In genomic region chr4:113901994-113902787, GRCh38 we compare ENCODE assay signal across 8 cellular contexts.
DNase-seq lines count a peak whose midpoint lies in the region; ATAC-seq and TF ChIP-seq lines count a peak whose summit lies in the region.

No MANE protein-coding gene starts in this region.

- H3K36me3 Mint-ChIP-seq in H9 (ENCODE audit: insufficient read depth in 1 of 3, low read depth in 3 of 3): no peaks in the 10 kb centered on the region

- H3K9me3 Mint-ChIP-seq in H9: no peaks in the 10 kb centered on the region

- H3K36me3 ChIP-seq in heart right ventricle (peaks cover 0 to 13% (median 0%) of the 10 kb centered on the region in 9 donors), right atrium auricular region (peaks cover 4% of the 10 kb centered on the region), heart left ventricle (peaks cover 0 to 18% (median 0%) of the 10 kb centered on the region in 9 donors)

- no peak overlapping the region for H2BK12ac ChIP-seq in H9 (ENCODE audit: insufficient read length, low read depth, low read length)

- TF ChIP-seq CTCF in H9 (conservative IDR thresholded peaks at IDR 0.05) (no peak), heart right ventricle (IDR thresholded peaks at IDR 0.05) (peak in 1 of 9 donors; percentile 15), right atrium auricular region (IDR thresholded peaks at IDR 0.05) (no peak), heart left ventricle (IDR thresholded peaks at IDR 0.05) (no peak)

- no peak overlapping the region for H4K8ac ChIP-seq in H9 (replicated peaks; ENCODE audit: insufficient read length, low read depth, low read length)

- no peaks in the 10 kb centered on the region for H3K79me1 ChIP-seq in H9 (ENCODE audit: insufficient read depth, low read depth, low read length, poor library complexity, severe bottlenecking)

- H3K4me1 Mint-ChIP-seq in H9: peaks cover 0 to 3% of the 10 kb centered on the region in 2 experiments; a peak in 2 of 4 replicates

- H2BK20ac ChIP-seq in H9 (ENCODE audit: low read depth, low read length, poor library complexity, severe bottlenecking): no peak overlapping the region

- peak overlapping the region in 2 of 3 experiments; percentile 18 to 87; a peak in 2 of 7 replicates for H3K27ac Mint-ChIP-seq in H9

- no peak overlapping the region for H3K4me3 Mint-ChIP-seq in H9

- no peak overlapping the region for H3T11ph ChIP-seq in H9 (ENCODE audit: low read length)

- H3K4me1 ChIP-seq in H9 (ENCODE audit: insufficient read depth, low read length) (no peaks in the 10 kb centered on the region), heart right ventricle (peaks cover 0 to 8% (median 0%) of the 10 kb centered on the region in 9 donors), right atrium auricular region (no peaks in the 10 kb centered on the region), heart left ventricle (peaks cover 0 to 7% (median 0%) of the 10 kb centered on the region in 12 donors)

- H3K9me3 ChIP-seq in H9 (ENCODE audit: control insufficient read depth, low read depth, low read length) (no peaks in the 10 kb centered on the region), heart right ventricle (no peaks in the 10 kb centered on the region), right atrium auricular region (no peaks in the 10 kb centered on the region), heart left ventricle (no peaks in the 10 kb centered on the region)

- intact Hi-C loops in heart right ventricle (cut with DNase I): loop anchor here in 1 of 10 donors (10.0 kb wide), 1 partner anchor 507 kb away; no protein-coding TSS in a partner anchor
- intact Hi-C loops in heart left ventricle (cut with DNase I): loop anchor here in 4 of 10 donors (10.0 kb wide), 3 partner anchors 117 to 507 kb away; no protein-coding TSS in a partner anchor

- H3K4ac ChIP-seq in H9 (ENCODE audit: low read depth, low read length): no peak overlapping the region

- no peak overlapping the region for H3K4me3 ChIP-seq in heart right ventricle
- no peak overlapping the region for H3K4me3 ChIP-seq in right atrium auricular region
- H3K4me3 ChIP-seq in heart left ventricle: no peak overlapping the region

- H3K56ac ChIP-seq in H9 (ENCODE audit: insufficient read length, low read depth, low read length): no peak overlapping the region

- no peak overlapping the region for H3K23ac ChIP-seq in H9 (ENCODE audit: insufficient read length, low read depth, low read length)

- H4K20me1 ChIP-seq in H9 (ENCODE audit: control insufficient read depth, insufficient read depth, insufficient read length): no peaks in the 10 kb centered on the region

- H2AK5ac ChIP-seq in H9 (ENCODE audit: insufficient read length, low read length): no peak overlapping the region

- no peaks in the 10 kb centered on the region for H3K27me3 Mint-ChIP-seq in H9 (ENCODE audit: low read depth)

- H3K27me3 ChIP-seq in H9 (ENCODE audit: insufficient read depth, low read length): no peaks in the 10 kb centered on the region
- H3K27me3 ChIP-seq in heart right ventricle: no peaks in the 10 kb centered on the region
- H3K27me3 ChIP-seq in right atrium auricular region: no peaks in the 10 kb centered on the region
- no peaks in the 10 kb centered on the region for H3K27me3 ChIP-seq in heart left ventricle

- no CpG with 5 or more reads among the region's 13 CpGs for WGBS in H9 (ENCODE audit: extremely low coverage, insufficient read length, low lambda C conversion rate)
- 75 to 85% methylated on average over 13 of the region's 13 CpGs for WGBS in heart right ventricle, 2 donors
- WGBS in heart left ventricle, 4 donors: 73 to 85% (median 80%) methylated on average over 9 to 13 of the region's 13 CpGs

- no peaks in the 10 kb centered on the region for H3K23me2 ChIP-seq in H9 (ENCODE audit: insufficient read length, low read depth, low read length, poor library complexity, severe bottlenecking)

- no peak overlapping the region for H3K14ac ChIP-seq in H9 (ENCODE audit: insufficient read depth, low read length)

- no peak overlapping the region for H2AFZ ChIP-seq in H9 (ENCODE audit: low read length)

- H2BK15ac ChIP-seq in H9 (ENCODE audit: low read depth, low read length): no peak overlapping the region

- H3K9ac ChIP-seq in H9 (ENCODE audit: extremely low read depth, insufficient read length, low read length): no peak overlapping the region

- no peak overlapping the region for H4K5ac ChIP-seq in H9 (ENCODE audit: insufficient read length, low read depth, low read length)

- H3K18ac ChIP-seq in H9 (ENCODE audit: insufficient read length, low read depth, low read length): no peak overlapping the region

- ATAC-seq in activated CD4-positive, CD25-positive, alpha-beta regulatory T cell treated with anti-CD3 and anti-CD28 coated beads, Interleukin-2, amount 50 U/mL, for 24 hours: peak; percentile 70 to 72
- no peak for ATAC-seq in heart right ventricle
- ATAC-seq in heart left ventricle: no peak

- H3K4me2 ChIP-seq in H9 (ENCODE audit: insufficient read depth, insufficient read length, low read length): no peak overlapping the region

- H3K27ac ChIP-seq in H9 (ENCODE audit: insufficient read length, low read depth, low read length) (no peak overlapping the region), heart right ventricle (peak overlapping the region in 1 of 10 donors; percentile 24), right atrium auricular region (no peak overlapping the region), heart left ventricle (no peak overlapping the region)

- no peak for DNase-seq in H9
- DNase-seq in effector CD4-positive, alpha-beta T cell: peak; percentile 62
- peak; percentile 24 to 51 (median 40) for DNase-seq in stimulated activated CD4-positive, alpha-beta T cell treated with anti-CD3 and anti-CD28 coated beads, TNF-alpha, amount 100 ng/mL, for 24 hours (ENCODE audit: low read depth in 3 of 3)
- no peak for DNase-seq in heart right ventricle
- DNase-seq in right atrium auricular region (ENCODE audit: low spot score): no peak
- DNase-seq in heart left ventricle: no peak
- no peak for DNase-seq in NCI-H1694 treated with DMSO at 0.1 percent for 48 hours (lab: John Stamatoyannopoulos, UW)

- TF ChIP-seq POLR2A in heart left ventricle (IDR thresholded peaks at IDR 0.05): no peak

- no peaks in the 10 kb centered on the region for H3K79me2 ChIP-seq in H9 (ENCODE audit: insufficient read depth, low read length)

- no peak overlapping the region for H4K91ac ChIP-seq in H9 (ENCODE audit: insufficient read length, low read depth, low read length)

- H2BK5ac ChIP-seq in H9 (ENCODE audit: insufficient read length, low read length): no peak overlapping the region

- no peak overlapping the region for H2BK120ac ChIP-seq in H9 (ENCODE audit: low read depth, low read length, poor library complexity, severe bottlenecking)

Comparison
In these comparisons a context has a peak if more than half of its experiments do, and no peak if none do; other contexts are left out.
1. DNase-seq: peak in effector CD4-positive, alpha-beta T cell (single experiment) and stimulated activated CD4-positive, alpha-beta T cell treated with anti-CD3 and anti-CD28 coated beads, TNF-alpha, amount 100 ng/mL, for 24 hours (3 of 3); none in H9 (single experiment), heart right ventricle (0 of 2), right atrium auricular region (single experiment), heart left ventricle (0 of 5) and NCI-H1694 treated with DMSO at 0.1 percent for 48 hours (single experiment).
2. ATAC-seq: peak in activated CD4-positive, CD25-positive, alpha-beta regulatory T cell treated with anti-CD3 and anti-CD28 coated beads, Interleukin-2, amount 50 U/mL, for 24 hours (2 of 2); none in heart right ventricle (0 of 8) and heart left ventricle (0 of 4).